Comparison of ENCODE assay signal across 8 cellular contexts in the genomic region with DNA sequence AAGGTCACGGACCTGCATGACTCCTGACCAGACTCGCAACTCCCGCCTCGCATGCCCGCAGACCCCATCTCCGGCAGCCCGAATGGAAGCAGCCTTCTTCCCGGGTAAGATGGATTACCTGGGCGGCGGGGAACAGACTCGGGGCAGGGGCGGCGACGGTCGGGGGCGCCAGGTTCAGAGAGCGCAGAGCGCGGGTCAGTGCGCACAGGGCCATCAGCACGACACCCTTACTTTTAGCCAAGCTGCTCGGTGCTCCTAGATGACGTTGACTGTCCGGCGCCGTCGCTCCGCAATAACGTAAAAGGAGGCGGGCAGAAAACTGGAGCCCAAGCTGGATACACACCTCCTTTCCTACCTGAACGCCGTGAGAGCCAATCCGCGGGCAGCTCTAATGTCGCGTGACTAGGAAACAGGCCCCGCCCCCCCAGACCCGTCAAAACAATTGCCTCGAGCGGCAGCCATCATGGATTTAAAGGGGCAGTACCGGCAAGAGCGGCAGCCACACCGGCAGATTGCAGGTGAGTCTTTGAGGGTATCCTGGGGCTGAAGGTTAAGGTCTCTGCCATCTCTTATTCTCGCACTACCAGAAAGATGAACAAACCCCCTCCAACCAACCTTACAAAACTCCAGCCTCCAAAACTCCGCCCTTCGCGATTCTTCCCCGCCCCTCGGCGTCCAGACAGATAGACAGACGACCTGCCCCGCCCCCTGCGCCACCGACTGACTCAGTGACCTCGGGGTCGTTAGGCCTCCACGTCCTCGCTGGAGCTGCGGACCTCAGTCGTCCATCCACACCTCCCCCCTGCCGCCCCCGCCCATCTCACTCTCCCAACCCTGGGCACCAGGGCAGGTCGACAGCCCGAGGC.
DNase-seq lines count a peak whose midpoint lies in the region; ATAC-seq and TF ChIP-seq lines count a peak whose summit lies in the region.

Gene KLC4, plus strand, starts transcription at position 464 of the 866 bp plus-strand sequence. CDS start 1,705 bp downstream, outside the sequence.
Gene MRPL2, minus strand, starts transcription at position 267 of the 866 bp plus-strand sequence. Its CDS starts 53 bp downstream, at position 214.

- H3K4me3 ChIP-seq in AG09309 (ENCODE audit: control insufficient read depth, low read depth, low read length), result peak within 1 kb of the TSS; percentile 94

- peak; percentile 90 for DNase-seq in AG09309 (ENCODE audit: low read depth)
- peak; percentile 98 for DNase-seq in NCI-H446 (lab: John Stamatoyannopoulos, UW)
- peak; percentile 79 to 98 for DNase-seq in cerebellar nuclear complex (lab: John Stamatoyannopoulos, UW)
- DNase-seq in islet precursor cell, result peak; percentile 99
- peak; percentile 96 to 97 (median 97) for DNase-seq in stimulated activated CD4-positive, alpha-beta T cell treated with anti-CD3 and anti-CD28 coated beads, Interleukin-12 subunit alpha, Interleukin-12 subunit beta, amount 100 ng/mL, for 48 hours (ENCODE audit: low read depth in 2 of 3, low spot score in 1 of 3)

- ATAC-seq in GM19025 (IDR thresholded peaks at IDR 0.05; ENCODE audit: low read depth, unreplicated experiment) (peak; percentile 84), HG03342 (IDR thresholded peaks at IDR 0.05; ENCODE audit: unreplicated experiment) (peak; percentile 84)
- peak; percentile 95 to 96 for ATAC-seq in activated CD4-positive, CD25-positive, alpha-beta regulatory T cell treated with anti-CD3 and anti-CD28 coated beads, Interleukin-2, amount 50 U/mL, for 24 hours

- TF ChIP-seq CTCF in AG09309 (IDR thresholded peaks at IDR 0.05; ENCODE audit: control insufficient read depth, insufficient read depth, low read depth, low read length, missing control alignments), result no peak

Comparison
In these comparisons a context has a peak if more than half of its experiments do, and no peak if none do; other contexts are left out.
1. Peak in every context shown above with its lines: DNase-seq, ATAC-seq and H3K4me3 ChIP-seq.